8 cellular contexts compared by ENCODE assay signal in the genomic region with DNA sequence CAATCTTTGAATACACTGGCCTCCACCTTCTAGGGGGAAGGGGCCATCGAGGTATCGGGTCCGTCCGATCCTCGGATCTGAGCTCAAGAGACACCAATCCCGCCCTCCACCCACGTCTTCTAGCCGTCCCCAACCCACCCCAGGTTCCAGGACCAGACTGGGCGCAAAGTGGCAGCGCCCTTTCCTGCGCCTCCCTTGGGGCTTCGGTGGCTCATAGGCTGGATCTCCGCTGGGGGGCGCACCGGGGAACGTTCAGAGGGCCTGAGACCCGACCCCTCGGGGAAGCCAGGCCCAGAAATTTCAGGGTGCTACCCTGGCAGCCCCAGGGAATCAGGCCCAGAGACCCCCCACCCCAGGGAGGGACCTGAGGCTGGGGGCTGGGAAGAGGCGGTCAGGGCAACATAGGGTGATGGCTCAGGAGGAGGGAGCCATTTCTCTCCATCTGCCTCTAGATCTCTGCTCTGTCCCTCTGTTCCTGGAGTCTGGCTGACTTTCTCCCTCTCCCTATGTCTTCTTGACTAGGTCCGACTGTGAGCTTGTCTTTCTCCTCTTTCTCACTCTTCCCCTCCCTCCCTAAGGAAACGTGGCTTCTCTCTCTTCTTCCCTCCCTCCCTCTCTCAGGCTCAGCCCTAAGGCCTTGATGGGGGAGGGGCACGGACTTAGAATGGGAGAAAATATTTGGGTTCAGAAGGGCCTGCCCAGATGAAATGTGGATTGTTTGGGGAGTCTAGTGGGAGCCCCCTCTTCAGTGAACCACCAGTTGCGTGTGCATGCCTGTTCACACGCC. TPM values are rescaled to one million over a fixed set of nuclear protein-coding genes. Genes with fewer than 3 reads are reported as not detected.
A peak's percentile ranks its signal among the peaks of the same experiment; 100 is the strongest.
DNase-seq lines count a peak whose midpoint lies in the region; ATAC-seq and TF ChIP-seq lines count a peak whose summit lies in the region.

No MANE protein-coding gene starts in this region.

- WGBS in transverse colon (ENCODE audit: low coverage in 1 of 2), 2 donors = 16% methylated on average over 24 of the region's 24 CpGs; no CpG with 5 or more reads in 1 of the 2 donors

- no peaks in the 10 kb centered on the region for H3K36me3 ChIP-seq in transverse colon

- H3K4me3 ChIP-seq in GM12875 (ENCODE audit: low read depth, low read length) (peak overlapping the region; percentile 55), dorsolateral prefrontal cortex (peak overlapping the region in 57 of 59 donors; percentile 14 to 69 (median 51)), transverse colon (peak overlapping the region; percentile 65 to 83 (median 77))

- in situ Hi-C loops in transverse colon (cut with MboI; ENCODE audit: low pct_ligation_motif_present in 1 of 4, low pct_unique_long_range_greater_than_20kb in 1 of 4, low sequenced_read_pairs in 3 of 4) = no loop called here

- TF ChIP-seq CTCF in GM12875 (IDR thresholded peaks at IDR 0.05; ENCODE audit: borderline replicate concordance, insufficient read depth, low read depth, low read length) (peak; percentile 74), dorsolateral prefrontal cortex (IDR thresholded peaks at IDR 0.05 in 54 of 56, conservative IDR thresholded peaks at IDR 0.05 in 2 of 56; ENCODE audit: low read depth in 1 of 56, partially characterized antibody in 56 of 56) (peak in 41 of 56 donors; percentile 14 to 53 (median 33)), transverse colon (IDR thresholded peaks at IDR 0.05) (peak; percentile 62 to 81 (median 65))

- H3K27ac ChIP-seq in dorsolateral prefrontal cortex = peak overlapping the region in 3 of 59 donors; percentile 10 to 58 (median 58)
- H3K27ac ChIP-seq in transverse colon = peak overlapping the region; percentile 90 to 94 (median 92)

- peak; percentile 56 to 60 for DNase-seq in SHP77 (lab: John Stamatoyannopoulos, UW)
- DNase-seq in dorsolateral prefrontal cortex = peak in 3 of 10 donors; percentile 31 to 54 (median 46)
- DNase-seq in mucosa of gallbladder (ENCODE audit: low spot score) = peak; percentile 56
- DNase-seq in transverse colon = peak; percentile 79
- DNase-seq in LoVo (ENCODE audit: low spot score) = no peak

- peaks cover 31 to 86% (median 67%) of the 10 kb centered on the region in 4 donors for H3K4me1 ChIP-seq in transverse colon

- intact Hi-C loops in dorsolateral prefrontal cortex (cut with DNase I) (no loop called here), transverse colon (cut with DNase I; ENCODE audit: low total_unique reads) (no loop called here)

- no peak for TF ChIP-seq POLR2A in transverse colon (IDR thresholded peaks at IDR 0.05)

- TF ChIP-seq EP300 in transverse colon (IDR thresholded peaks at IDR 0.05; ENCODE audit: low read depth) = no peak

- ATAC-seq in HG03095 (IDR thresholded peaks at IDR 0.05; ENCODE audit: unreplicated experiment) (no peak), GM19324 (IDR thresholded peaks at IDR 0.05; ENCODE audit: low FRiP score, unreplicated experiment) (no peak)

- peaks cover 0 to 79% (median 27%) of the 10 kb centered on the region in 45 donors for H3K27me3 ChIP-seq in dorsolateral prefrontal cortex
- peaks cover 17% of the 10 kb centered on the region for H3K27me3 ChIP-seq in transverse colon

- H3K9me3 ChIP-seq in transverse colon = no peaks in the 10 kb centered on the region

RNA-seq across cellular contexts. Expression of gene CREB3L1, which starts 1.1 kb away (rescaled TPM):
- total RNA-seq in dorsolateral prefrontal cortex = 10 to 100 TPM in 4 of 120 experiments, 1 to 10 TPM in 116; 2.0 to 11.9 (median 4.6) TPM
- 81.6 TPM for total RNA-seq in mucosa of gallbladder
- total RNA-seq in transverse colon = 10 to 100 TPM; 35.8 to 50.7 (median 41.6) TPM
